1 cellular context compared by ENCODE assay signal in genomic region chr9:130535818-130536521, GRCh38.
TF ChIP-seq lines count a peak whose summit lies in the region.

No MANE protein-coding gene starts in this region.

TF ChIP-seq in WTC11, 78 proteins besides CTCF, POLR2A, EP300 and RAD21 (continued from another document):
- TF ChIP-seq ZNF532 (CRISPR knock-in tag; IDR thresholded peaks at IDR 0.05; ENCODE audit: borderline replicate concordance) (no peak), ZNF232 (CRISPR knock-in tag; IDR thresholded peaks at IDR 0.05) (no peak), GRHL2 (CRISPR knock-in tag; IDR thresholded peaks at IDR 0.05; ENCODE audit: insufficient replicate concordance, severe bottlenecking) (no peak), ZNF425 (CRISPR knock-in tag; conservative IDR thresholded peaks at IDR 0.05) (no peak), PRDM15 (CRISPR knock-in tag; IDR thresholded peaks at IDR 0.05) (no peak), CREB1 (CRISPR knock-in tag; IDR thresholded peaks at IDR 0.05) (no peak), MAX (CRISPR knock-in tag; IDR thresholded peaks at IDR 0.05) (no peak), JAZF1 (CRISPR knock-in tag; IDR thresholded peaks at IDR 0.05) (no peak), ZNF263 (CRISPR knock-in tag; IDR thresholded peaks at IDR 0.05; ENCODE audit: low read depth) (no peak), SMAD4 (CRISPR knock-in tag; IDR thresholded peaks at IDR 0.05) (no peak), FOXK1 (CRISPR knock-in tag; IDR thresholded peaks at IDR 0.05) (no peak)
